ENCODE assay signal across 8 cellular contexts in the genomic region with DNA sequence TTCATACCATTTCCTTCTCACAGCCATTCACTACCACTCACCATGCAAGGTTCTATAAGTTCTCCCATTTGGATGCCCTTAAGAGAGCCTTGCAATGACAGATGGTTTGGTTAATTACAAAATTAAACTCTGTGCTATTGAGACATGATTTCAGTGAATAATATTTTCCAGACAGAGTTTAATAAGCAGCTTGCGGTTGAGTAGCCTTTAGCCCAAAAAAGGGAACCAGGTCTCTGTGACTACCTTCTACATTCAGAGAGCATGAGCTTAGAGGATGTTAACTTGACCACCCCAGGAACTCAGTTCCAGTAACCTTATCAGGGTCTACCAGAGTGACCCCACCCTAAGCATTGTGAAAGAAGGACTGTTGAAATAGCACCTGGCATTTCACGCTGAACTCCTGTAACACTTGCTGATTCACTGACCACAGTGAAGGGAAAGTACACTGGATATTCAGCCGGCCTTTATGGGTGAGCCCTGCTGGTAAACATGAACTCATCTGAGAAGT.
DNase-seq lines count a peak whose midpoint lies in the region; ATAC-seq and TF ChIP-seq lines count a peak whose summit lies in the region.

No MANE protein-coding gene starts in this region.

- H3K36me3 ChIP-seq in mucosa of descending colon (ENCODE audit: low read depth) = no peaks in the 10 kb centered on the region

- H3K4me1 Mint-ChIP-seq in activated CD4-positive, alpha-beta T cell treated with anti-CD3 and anti-CD28 coated beads for 36 hours = no peaks in the 10 kb centered on the region

- H3K36me3 Mint-ChIP-seq in activated CD4-positive, alpha-beta T cell treated with anti-CD3 and anti-CD28 coated beads for 36 hours (ENCODE audit: low read depth) = no peaks in the 10 kb centered on the region

- H3K9me3 Mint-ChIP-seq in activated CD4-positive, alpha-beta T cell treated with anti-CD3 and anti-CD28 coated beads for 36 hours (ENCODE audit: low read depth) = no peaks in the 10 kb centered on the region

- H3K4me1 ChIP-seq in mucosa of descending colon (ENCODE audit: low read depth) = no peaks in the 10 kb centered on the region

- intact Hi-C loops in mucosa of descending colon (cut with DNase I, micrococcal nuclease) = no loop called here
- intact Hi-C loops in activated CD4-positive, alpha-beta T cell treated with anti-CD3 and anti-CD28 coated beads for 36 hours (cut with DNase I, micrococcal nuclease) = no loop called here

- ATAC-seq in GM19328 (IDR thresholded peaks at IDR 0.05; ENCODE audit: unreplicated experiment) (peak; percentile 84), HG03280 (IDR thresholded peaks at IDR 0.05; ENCODE audit: unreplicated experiment) (peak; percentile 68), mucosa of descending colon (peak; percentile 45)
- no peak for ATAC-seq in activated CD4-positive, alpha-beta T cell treated with anti-CD3 and anti-CD28 coated beads for 36 hours

- in situ Hi-C loops in GM13976 (cut with MboI; ENCODE audit: low sequenced_read_pairs, unreplicated experiment) = no loop called here

- POLR2A ChIA-PET in activated CD4-positive, alpha-beta T cell treated with anti-CD3 and anti-CD28 coated beads for 36 hours (lab: Charles Lee) = no interaction called here

- TF ChIP-seq CTCF in AG10803 (conservative IDR thresholded peaks at IDR 0.05; ENCODE audit: low read length) (no peak), mucosa of descending colon (IDR thresholded peaks at IDR 0.05) (no peak), GM13976 (IDR thresholded peaks at IDR 0.05; ENCODE audit: borderline replicate concordance, control extremely low read depth, extremely low read depth, insufficient read depth, missing control alignments) (no peak)

- H3K4me3 Mint-ChIP-seq in activated CD4-positive, alpha-beta T cell treated with anti-CD3 and anti-CD28 coated beads for 36 hours = no peak overlapping the region

- H3K27me3 Mint-ChIP-seq in activated CD4-positive, alpha-beta T cell treated with anti-CD3 and anti-CD28 coated beads for 36 hours = no peaks in the 10 kb centered on the region

- CTCF ChIA-PET in activated CD4-positive, alpha-beta T cell treated with anti-CD3 and anti-CD28 coated beads for 36 hours (lab: Charles Lee) = interaction anchor here (1.2 to 1.8 kb wide), 2 partner anchors 10 to 11 kb away, joined by 3 to 6 read pairs; no protein-coding TSS in a partner anchor

- no peak overlapping the region for H3K27ac Mint-ChIP-seq in activated CD4-positive, alpha-beta T cell treated with anti-CD3 and anti-CD28 coated beads for 36 hours

- H3K9me3 ChIP-seq in mucosa of descending colon = no peaks in the 10 kb centered on the region

- H3K4me3 ChIP-seq in AG10803 (ENCODE audit: low read length) (no peak overlapping the region), mucosa of descending colon (no peak overlapping the region)

- DNase-seq in AG10803 (ENCODE audit: low read depth) (peak; percentile 65), SW480 (ENCODE audit: low spot score) (peak; percentile 45), mucosa of descending colon (no peak), GM13976 (ENCODE audit: low spot score) (no peak)
- DNase-seq in activated CD4-positive, CD25-positive, alpha-beta regulatory T cell (lab: John Stamatoyannopoulos, UW) = no peak
- no peak for DNase-seq in activated CD4-positive, alpha-beta T cell treated with anti-CD3 and anti-CD28 coated beads for 36 hours

Comparison
In these comparisons a context has a peak if more than half of its experiments do, and no peak if none do; other contexts are left out.
1. DNase-seq: peak in AG10803 (single experiment) and SW480 (single experiment); none in mucosa of descending colon (0 of 3), activated CD4-positive, CD25-positive, alpha-beta regulatory T cell (0 of 4), GM13976 (single experiment) and activated CD4-positive, alpha-beta T cell treated with anti-CD3 and anti-CD28 coated beads for 36 hours (single experiment).